16 cellular contexts compared by ENCODE assay signal in the genomic region with DNA sequence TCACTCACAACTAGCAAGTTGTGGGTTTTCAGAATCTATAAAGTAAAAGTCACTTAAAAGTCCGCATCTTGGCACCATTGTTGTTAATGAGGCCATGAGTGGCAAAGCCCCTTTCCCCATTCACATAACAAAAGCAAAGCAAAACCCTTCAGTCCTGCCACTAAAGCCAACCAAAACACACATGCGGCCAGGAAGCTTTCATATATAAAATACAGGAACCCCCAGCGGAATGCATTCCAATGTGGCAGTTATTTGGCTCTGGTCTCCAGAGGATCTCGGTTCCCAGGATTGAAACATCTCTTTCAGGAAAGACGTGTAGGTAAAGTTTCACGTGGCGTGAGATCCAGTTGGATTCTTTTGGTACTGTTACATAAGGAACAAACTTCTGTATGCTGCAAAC. TPM values are rescaled to one million over a fixed set of nuclear protein-coding genes. Genes with fewer than 3 reads are reported as not detected.
A peak's percentile ranks its signal among the peaks of the same experiment; 100 is the strongest.
DNase-seq lines count a peak whose midpoint lies in the region; ATAC-seq and TF ChIP-seq lines count a peak whose summit lies in the region.
"Had no signal": no experiment of that assay in that cellular context is flagged by ENCODE, and none has a peak within 500 bp of the region (broad histone marks: within the 10 kb centered on the region; RNA-seq: fewer than 3 reads in every experiment).

No MANE protein-coding gene starts in this region.

- no peaks in the 10 kb centered on the region for H3K27me3 Mint-ChIP-seq in natural killer cell (ENCODE audit: low read depth in 2 of 2)
- no peaks in the 10 kb centered on the region for H3K27me3 Mint-ChIP-seq in natural killer cell treated with Interleukin-12 subunit alpha and Interleukin-12 subunit beta and Interleukin-15 and Interleukin-18, amount 100 ng/mL, for 72 hours
- no peaks in the 10 kb centered on the region for H3K27me3 Mint-ChIP-seq in activated T-helper 2 cell treated with anti-CD3 and anti-CD28 coated beads, Interferon-gamma antibody, Interleukin-2, Interleukin-4, amounts not matched to agents 10 μg/mL and 5 μg/mL and 100 μg/mL, durations not matched to agents 14 hours and 24 hours and 36 hours (ENCODE audit: low read depth)
- no peaks in the 10 kb centered on the region for H3K27me3 Mint-ChIP-seq in activated T-cell treated with anti-CD3 and anti-CD28 coated beads, Interleukin-2, amount 50 U/mL, for 72 hours (ENCODE audit: low read depth)

- no peak overlapping the region for H3K27ac ChIP-seq in coronary artery

- no peak overlapping the region for H3K4me3 ChIP-seq in coronary artery

- TF ChIP-seq CTCF in natural killer cell (IDR thresholded peaks at IDR 0.05): no peak
- no peak for TF ChIP-seq CTCF in coronary artery (IDR thresholded peaks at IDR 0.05)

- H3K9me3 Mint-ChIP-seq in natural killer cell: no peaks in the 10 kb centered on the region
- no peaks in the 10 kb centered on the region for H3K9me3 Mint-ChIP-seq in natural killer cell treated with Interleukin-12 subunit alpha and Interleukin-12 subunit beta and Interleukin-15 and Interleukin-18, amount 100 ng/mL, for 72 hours
- no peaks in the 10 kb centered on the region for H3K9me3 Mint-ChIP-seq in activated T-helper 2 cell treated with anti-CD3 and anti-CD28 coated beads, Interferon-gamma antibody, Interleukin-2, Interleukin-4, amounts not matched to agents 10 μg/mL and 5 μg/mL and 100 μg/mL, durations not matched to agents 14 hours and 24 hours and 36 hours
- no peaks in the 10 kb centered on the region for H3K9me3 Mint-ChIP-seq in activated T-cell treated with anti-CD3 and anti-CD28 coated beads, Interleukin-2, amount 50 U/mL, for 72 hours

- no peak for ATAC-seq in natural killer cell
- no peak for ATAC-seq in natural killer cell treated with Interleukin-12 subunit alpha and Interleukin-12 subunit beta and Interleukin-15 and Interleukin-18, amount 100 ng/mL, for 72 hours
- no peak for ATAC-seq in activated T-cell treated with anti-CD3 and anti-CD28 coated beads, Interleukin-2, amount 50 U/mL, for 72 hours (replicated peaks in 1 of 2)

- DNase-seq in natural killer cell (no peak), lung microvascular endothelial cell (ENCODE audit: low read depth in 2 of 2) (peak; percentile 12 to 92), NK-92 (lab: John Stamatoyannopoulos, UW; ENCODE audit: unreplicated experiment) (no peak), coronary artery (ENCODE audit: low spot score) (no peak)
- no peak for DNase-seq in natural killer cell treated with Interleukin-12 subunit alpha and Interleukin-12 subunit beta and Interleukin-15 and Interleukin-18, amount 100 ng/mL, for 72 hours (ENCODE audit: low spot score)
- DNase-seq in activated T-helper 2 cell treated with anti-CD3 and anti-CD28 coated beads, Interferon-gamma antibody, Interleukin-2, Interleukin-4, amounts not matched to agents 10 μg/mL and 5 μg/mL and 100 μg/mL, durations not matched to agents 14 hours and 24 hours and 36 hours (ENCODE audit: low spot score): no peak
- DNase-seq in activated T-cell treated with anti-CD3 and anti-CD28 coated beads, Interleukin-2, amount 50 U/mL, for 72 hours: no peak
- DNase-seq: ACHN, AML-193, DMS53, H9, KBM-7, MV-4-11, NCI-H1417 treated with DMSO at 0.1 percent for 48 hours, NCI-H1930, NCI-H446 had no signal

- intact Hi-C loops in natural killer cell (cut with micrococcal nuclease): no loop called here
- intact Hi-C loops in activated T-helper 2 cell treated with anti-CD3 and anti-CD28 coated beads, Interferon-gamma antibody, Interleukin-2, Interleukin-4, amounts not matched to agents 10 μg/mL and 5 μg/mL and 100 μg/mL, durations not matched to agents 14 hours and 24 hours and 36 hours (cut with micrococcal nuclease): no loop called here

- no peak overlapping the region for H3K27ac Mint-ChIP-seq in natural killer cell
- no peak overlapping the region for H3K27ac Mint-ChIP-seq in natural killer cell treated with Interleukin-12 subunit alpha and Interleukin-12 subunit beta and Interleukin-15 and Interleukin-18, amount 100 ng/mL, for 72 hours
- no peak overlapping the region for H3K27ac Mint-ChIP-seq in activated T-helper 2 cell treated with anti-CD3 and anti-CD28 coated beads, Interferon-gamma antibody, Interleukin-2, Interleukin-4, amounts not matched to agents 10 μg/mL and 5 μg/mL and 100 μg/mL, durations not matched to agents 14 hours and 24 hours and 36 hours
- H3K27ac Mint-ChIP-seq in activated T-cell treated with anti-CD3 and anti-CD28 coated beads, Interleukin-2, amount 50 U/mL, for 72 hours: no peak overlapping the region

- H3K4me3 Mint-ChIP-seq in natural killer cell: peak overlapping the region; percentile 37
- H3K4me3 Mint-ChIP-seq in natural killer cell treated with Interleukin-12 subunit alpha and Interleukin-12 subunit beta and Interleukin-15 and Interleukin-18, amount 100 ng/mL, for 72 hours: no peak overlapping the region
- H3K4me3 Mint-ChIP-seq in activated T-helper 2 cell treated with anti-CD3 and anti-CD28 coated beads, Interferon-gamma antibody, Interleukin-2, Interleukin-4, amounts not matched to agents 10 μg/mL and 5 μg/mL and 100 μg/mL, durations not matched to agents 14 hours and 24 hours and 36 hours (ENCODE audit: low read depth): peak overlapping the region; percentile 45
- H3K4me3 Mint-ChIP-seq in activated T-cell treated with anti-CD3 and anti-CD28 coated beads, Interleukin-2, amount 50 U/mL, for 72 hours: peak overlapping the region in 1 of 2 donors; percentile 67

- H3K36me3 Mint-ChIP-seq in natural killer cell: no peaks in the 10 kb centered on the region
- no peaks in the 10 kb centered on the region for H3K36me3 Mint-ChIP-seq in natural killer cell treated with Interleukin-12 subunit alpha and Interleukin-12 subunit beta and Interleukin-15 and Interleukin-18, amount 100 ng/mL, for 72 hours
- peaks cover 7% of the 10 kb centered on the region for H3K36me3 Mint-ChIP-seq in activated T-helper 2 cell treated with anti-CD3 and anti-CD28 coated beads, Interferon-gamma antibody, Interleukin-2, Interleukin-4, amounts not matched to agents 10 μg/mL and 5 μg/mL and 100 μg/mL, durations not matched to agents 14 hours and 24 hours and 36 hours (ENCODE audit: low read depth)
- H3K36me3 Mint-ChIP-seq in activated T-cell treated with anti-CD3 and anti-CD28 coated beads, Interleukin-2, amount 50 U/mL, for 72 hours (ENCODE audit: insufficient read depth in 2 of 2): peaks cover 1 to 4% of the 10 kb centered on the region in 2 donors

- H3K4me1 Mint-ChIP-seq in natural killer cell: peaks cover 25 to 28% of the 10 kb centered on the region in 2 donors
- H3K4me1 Mint-ChIP-seq in natural killer cell treated with Interleukin-12 subunit alpha and Interleukin-12 subunit beta and Interleukin-15 and Interleukin-18, amount 100 ng/mL, for 72 hours (ENCODE audit: low read depth in 2 of 2): peaks cover 20 to 29% of the 10 kb centered on the region in 2 donors
- H3K4me1 Mint-ChIP-seq in activated T-helper 2 cell treated with anti-CD3 and anti-CD28 coated beads, Interferon-gamma antibody, Interleukin-2, Interleukin-4, amounts not matched to agents 10 μg/mL and 5 μg/mL and 100 μg/mL, durations not matched to agents 14 hours and 24 hours and 36 hours (ENCODE audit: low read depth): peaks cover 21% of the 10 kb centered on the region
- H3K4me1 Mint-ChIP-seq in activated T-cell treated with anti-CD3 and anti-CD28 coated beads, Interleukin-2, amount 50 U/mL, for 72 hours (ENCODE audit: low read depth): peaks cover 24% of the 10 kb centered on the region

RNA-seq across cellular contexts. Expression of gene LBR, which starts 2.5 kb away (rescaled TPM):
- total RNA-seq in natural killer cell (100 to 1,000 TPM; 161 to 179 (median 178) TPM), lung microvascular endothelial cell (96.5 and 119 TPM in 2 replicates)
- total RNA-seq in natural killer cell treated with Interleukin-12 subunit alpha and Interleukin-12 subunit beta and Interleukin-15 and Interleukin-18, amount 100 ng/mL, for 72 hours: 100 to 1,000 TPM; 127 to 173 TPM
- 187 and 191 TPM in 2 replicates for total RNA-seq in activated T-helper 2 cell treated with anti-CD3 and anti-CD28 coated beads, Interferon-gamma antibody, Interleukin-2, Interleukin-4, amounts not matched to agents 10 μg/mL and 5 μg/mL and 100 μg/mL, durations not matched to agents 14 hours and 24 hours and 36 hours
- 100 to 1,000 TPM; 152 to 163 TPM for total RNA-seq in activated T-cell treated with anti-CD3 and anti-CD28 coated beads, Interleukin-2, amount 50 U/mL, for 72 hours

Comparison
In these comparisons a context has a peak if more than half of its experiments do, and no peak if none do; other contexts are left out.
1. DNase-seq: peak in lung microvascular endothelial cell (2 of 2); none in natural killer cell (single experiment), natural killer cell treated with Interleukin-12 subunit alpha and Interleukin-12 subunit beta and Interleukin-15 and Interleukin-18, amount 100 ng/mL, for 72 hours (single experiment), activated T-helper 2 cell treated with anti-CD3 and anti-CD28 coated beads, Interferon-gamma antibody, Interleukin-2, Interleukin-4, amounts not matched to agents 10 μg/mL and 5 μg/mL and 100 μg/mL, durations not matched to agents 14 hours and 24 hours and 36 hours (single experiment), NK-92 (single experiment), coronary artery (single experiment) and activated T-cell treated with anti-CD3 and anti-CD28 coated beads, Interleukin-2, amount 50 U/mL, for 72 hours (0 of 2).